Comparison of ENCODE assay signal across 12 cellular contexts in genomic region chr15:74006774-74007639, GRCh38. TPM values are rescaled to one million over a fixed set of nuclear protein-coding genes. Genes with fewer than 3 reads are reported as not detected.
A peak's percentile ranks its signal among the peaks of the same experiment; 100 is the strongest.
DNase-seq lines count a peak whose midpoint lies in the region; ATAC-seq and TF ChIP-seq lines count a peak whose summit lies in the region.
"Had no signal": no experiment of that assay in that cellular context is flagged by ENCODE, and none has a peak within 500 bp of the region (broad histone marks: within the 10 kb centered on the region; RNA-seq: fewer than 3 reads in every experiment).

No MANE protein-coding gene starts in this region.

- H3K27ac Mint-ChIP-seq in stimulated activated effector memory CD8-positive, alpha-beta T cell treated with anti-CD3 and anti-CD28 coated beads, Interleukin-12 subunit alpha, Interleukin-12 subunit beta, amount 100 ng/mL, for 72 hours, result peak overlapping the region; percentile 85

- H3K4me3 Mint-ChIP-seq in stimulated activated effector memory CD8-positive, alpha-beta T cell treated with anti-CD3 and anti-CD28 coated beads, Interleukin-12 subunit alpha, Interleukin-12 subunit beta, amount 100 ng/mL, for 72 hours, result peak overlapping the region; percentile 47

- no peak for TF ChIP-seq CTCF in OCI-LY3 (IDR thresholded peaks at IDR 0.05; ENCODE audit: low read depth, low read length)
- TF ChIP-seq CTCF in fibroblast of villous mesenchyme (IDR thresholded peaks at IDR 0.05; ENCODE audit: insufficient read depth, low read depth, low read length), result no peak
- no peak for TF ChIP-seq CTCF in psoas muscle (IDR thresholded peaks at IDR 0.05)

- H3K27ac ChIP-seq in OCI-LY3 (ENCODE audit: low read length) (peak overlapping the region; percentile 82), psoas muscle (no peak overlapping the region)
- H3K27ac ChIP-seq: foreskin keratinocyte had no signal

- H3K36me3 ChIP-seq in OCI-LY3 (replicated peaks; ENCODE audit: low read depth, low read length), result peaks cover 69% of the 10 kb centered on the region
- H3K36me3 ChIP-seq in psoas muscle (ENCODE audit: insufficient read depth in 1 of 2, low read depth in 1 of 2), result peaks cover 0 to 34% of the 10 kb centered on the region in 2 donors

- peaks cover 56% of the 10 kb centered on the region for H4K20me1 ChIP-seq in OCI-LY3 (ENCODE audit: insufficient read depth, low read length)

- H3K27me3 ChIP-seq in OCI-LY3 (ENCODE audit: low read depth, low read length) (no peaks in the 10 kb centered on the region), psoas muscle (ENCODE audit: insufficient read depth in 3 of 3, low read length in 2 of 3) (no peaks in the 10 kb centered on the region)
- H3K27me3 ChIP-seq: foreskin keratinocyte had no signal

- 83 to 89% (median 86%) methylated on average over 11 of the region's 11 CpGs for WGBS in psoas muscle, 3 donors

- no peaks in the 10 kb centered on the region for H3K9me3 Mint-ChIP-seq in stimulated activated effector memory CD8-positive, alpha-beta T cell treated with anti-CD3 and anti-CD28 coated beads, Interleukin-12 subunit alpha, Interleukin-12 subunit beta, amount 100 ng/mL, for 72 hours

- peak overlapping the region; percentile 61 for H3K4me2 ChIP-seq in OCI-LY3 (ENCODE audit: low read length)

- H3K4me3 ChIP-seq in GM08714 (ENCODE audit: low read length) (peak overlapping the region; percentile 39; the same call in 1 of the 2 replicates), OCI-LY3 (ENCODE audit: low read length) (peak overlapping the region; percentile 42), fibroblast of villous mesenchyme (ENCODE audit: low read depth, low read length) (no peak overlapping the region), psoas muscle (no peak overlapping the region)

- H3K4me1 ChIP-seq in OCI-LY3 (ENCODE audit: low read length) (peaks cover 31% of the 10 kb centered on the region), psoas muscle (peaks cover 32% of the 10 kb centered on the region)
- H3K4me1 ChIP-seq: foreskin keratinocyte had no signal

- peak; percentile 74 for DNase-seq in fibroblast of villous mesenchyme (ENCODE audit: low read depth)
- peak in 1 of 2 donors; percentile 65 for DNase-seq in stimulated activated effector memory CD8-positive, alpha-beta T cell treated with anti-CD3 and anti-CD28 coated beads, Interleukin-12 subunit alpha, Interleukin-12 subunit beta, amount 100 ng/mL, for 72 hours (ENCODE audit: low spot score in 2 of 2)
- no peak for DNase-seq in NCI-H1694 treated with DMSO at 0.1 percent for 48 hours (lab: John Stamatoyannopoulos, UW)
- no peak for DNase-seq in midbrain (lab: John Stamatoyannopoulos, UW)
- DNase-seq in psoas muscle, result no peak
- DNase-seq: DMS79; foreskin keratinocyte; NCI-H1436 treated with DMSO at 0.1 percent for 48 hours; stimulated activated CD4-positive, alpha-beta T cell treated with anti-CD3 and anti-CD28 coated beads, Interleukin-12 subunit alpha, Interleukin-12 subunit beta, amount 100 ng/mL, for 4 hours; stimulated activated naive CD4-positive, alpha-beta T cell treated with Interleukin-2 at 50 U/mL for 16 hours had no signal

- peaks cover 96% of the 10 kb centered on the region for H3K36me3 Mint-ChIP-seq in stimulated activated effector memory CD8-positive, alpha-beta T cell treated with anti-CD3 and anti-CD28 coated beads, Interleukin-12 subunit alpha, Interleukin-12 subunit beta, amount 100 ng/mL, for 72 hours

- intact Hi-C loops in psoas muscle (cut with DNase I), result no loop called here

- no peak overlapping the region for H2AFZ ChIP-seq in OCI-LY3 (ENCODE audit: low read depth, low read length)

- peaks cover 95% of the 10 kb centered on the region for H3K79me2 ChIP-seq in OCI-LY3 (ENCODE audit: low read length)

- H3K4me1 Mint-ChIP-seq in stimulated activated effector memory CD8-positive, alpha-beta T cell treated with anti-CD3 and anti-CD28 coated beads, Interleukin-12 subunit alpha, Interleukin-12 subunit beta, amount 100 ng/mL, for 72 hours, result peaks cover 61% of the 10 kb centered on the region

- ATAC-seq in stimulated activated effector memory CD8-positive, alpha-beta T cell treated with anti-CD3 and anti-CD28 coated beads, Interleukin-12 subunit alpha, Interleukin-12 subunit beta, amount 100 ng/mL, for 72 hours, result peak; percentile 85
- ATAC-seq in psoas muscle, result no peak
- ATAC-seq: foreskin keratinocyte had no signal

- no peaks in the 10 kb centered on the region for H3K9me3 ChIP-seq in OCI-LY3 (ENCODE audit: insufficient read depth, low read length)
- no peaks in the 10 kb centered on the region for H3K9me3 ChIP-seq in psoas muscle

- peak overlapping the region; percentile 32 for H3K9ac ChIP-seq in OCI-LY3 (ENCODE audit: low read length)

RNA-seq across cellular contexts. Expression of gene PML, which starts 12.5 kb away (rescaled TPM):
- total RNA-seq in fibroblast of villous mesenchyme (49.6 and 56.1 TPM in 2 replicates), psoas muscle (10 to 100 TPM; 15.0 to 22.6 (median 15.6) TPM)
- 10 to 100 TPM in 1 of 3 donors, 1 to 10 TPM in 2; 6.7 to 10.2 (median 7.5) TPM for polyA plus RNA-seq in psoas muscle

RNA-seq across cellular contexts. Expression of gene STOML1, which starts 14.9 kb away (rescaled TPM):
- total RNA-seq in fibroblast of villous mesenchyme (17.1 and 19.0 TPM in 2 replicates), psoas muscle (10 to 100 TPM; 18.3 to 26.2 (median 22.7) TPM)
- polyA plus RNA-seq in psoas muscle, result 10 to 100 TPM; 22.0 to 34.4 (median 33.0) TPM

Comparison
In these comparisons a context has a peak if more than half of its experiments do, and no peak if none do; other contexts are left out.
1. H3K4me3 ChIP-seq: peak in GM08714 (single experiment) and OCI-LY3 (single experiment); none in fibroblast of villous mesenchyme (single experiment) and psoas muscle (single experiment).